8 cellular contexts compared by ENCODE assay signal in the genomic region with DNA sequence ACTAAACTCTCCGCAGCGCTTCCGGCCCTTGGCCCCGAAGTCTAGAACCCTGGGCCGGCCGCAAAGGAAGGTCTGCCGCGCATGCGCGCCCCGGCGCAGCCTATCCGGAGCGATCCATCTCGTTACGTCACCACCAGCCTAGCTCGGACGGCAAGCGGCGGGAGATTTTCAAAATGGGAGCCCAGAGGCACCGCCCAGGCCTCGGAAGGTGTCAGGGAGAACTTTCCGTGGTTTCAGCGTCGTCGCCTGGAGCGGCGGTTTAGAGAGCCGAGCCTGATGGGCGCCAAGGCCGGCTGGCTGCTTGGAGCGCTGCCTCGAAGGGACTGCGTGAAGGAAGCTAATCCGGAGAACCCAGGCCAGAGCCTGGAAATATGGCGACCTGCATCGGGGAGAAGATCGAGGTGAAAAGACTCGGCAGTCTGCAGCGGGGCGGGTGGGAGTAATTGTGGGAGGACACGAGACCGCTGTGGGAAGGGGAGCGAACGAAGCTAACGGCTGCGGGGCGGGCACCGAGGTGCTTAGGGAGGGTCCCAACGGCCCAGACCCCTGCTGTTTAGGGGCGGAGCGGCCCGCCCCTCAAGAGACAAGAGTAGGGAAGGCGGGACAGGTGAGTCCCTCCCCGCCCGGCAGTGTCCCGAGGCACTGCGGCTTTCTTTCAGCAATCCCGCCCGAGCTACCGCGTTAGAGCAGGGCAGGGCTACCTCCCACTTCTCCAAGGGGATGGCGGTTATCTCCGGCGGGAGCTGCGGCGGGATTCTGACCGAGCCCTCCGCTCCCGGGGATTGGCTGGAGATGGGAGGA. TPM values are rescaled to one million over a fixed set of nuclear protein-coding genes. Genes with fewer than 3 reads are reported as not detected.
DNase-seq lines count a peak whose midpoint lies in the region; ATAC-seq, FAIRE-seq and TF ChIP-seq lines count a peak whose summit lies in the region.

TSS of gene PLK4 (plus strand) at position 130 of the 801 bp plus-strand sequence. CDS start at position 372, 242 bp downstream.

- ATAC-seq in GM21526 (IDR thresholded peaks at IDR 0.05; ENCODE audit: low FRiP score, unreplicated experiment) = peak; percentile 92

- H3K9ac ChIP-seq in OCI-LY1 (ENCODE audit: low read length) = peak within 1 kb of the TSS; percentile 83

- H3K4me1 ChIP-seq in OCI-LY1 (ENCODE audit: insufficient read depth, low read length, severe bottlenecking) = peaks cover 34% of the 10 kb centered on the region

- peak within 1 kb of the TSS; percentile 71 for H3K4me3 ChIP-seq in OCI-LY1 (ENCODE audit: low read depth, low read length, poor library complexity, severe bottlenecking)

- H2AFZ ChIP-seq in OCI-LY1 (ENCODE audit: low read length) = peak within 1 kb of the TSS; percentile 60; the same call in 1 of the 2 replicates

- peak within 1 kb of the TSS; percentile 76 for H3K27ac ChIP-seq in OCI-LY1 (ENCODE audit: low read depth, low read length, poor library complexity, severe bottlenecking)

- H3K9me3 ChIP-seq in OCI-LY1 (ENCODE audit: low read length) = no peaks in the 10 kb centered on the region

- no peaks in the 10 kb centered on the region for H4K20me1 ChIP-seq in OCI-LY1 (ENCODE audit: insufficient read depth, low read length)

- TF ChIP-seq CTCF in OCI-LY1 (IDR thresholded peaks at IDR 0.05; ENCODE audit: low read length) = no peak

- peak; percentile 82 for FAIRE-seq in endometrium (lab: Jason Lieb, UNC)

- H3K79me2 ChIP-seq in OCI-LY1 (ENCODE audit: insufficient read depth, low read length) = peaks cover 20% of the 10 kb centered on the region

- H3K4me2 ChIP-seq in OCI-LY1 (ENCODE audit: low read length) = peak within 1 kb of the TSS; percentile 86

- H3K9me2 ChIP-seq in OCI-LY1 (ENCODE audit: low read depth, low read length) = no peaks in the 10 kb centered on the region

- DNase-seq in DMS 273 (lab: John Stamatoyannopoulos, UW; ENCODE audit: unreplicated experiment) (peak; percentile 97), HuH-7 (ENCODE audit: low spot score) (peak; percentile 70), mesenteric fat pad (ENCODE audit: low spot score) (peak; percentile 98)
- peak; percentile 86 for DNase-seq in activated CD8-positive, alpha-beta memory T cell treated with anti-CD3 and anti-CD28 coated beads, Interleukin-2, amount 50 U/mL, for 24 hours (ENCODE audit: extremely low read depth)
- DNase-seq in stimulated activated CD8-positive, alpha-beta memory T cell treated with anti-CD3 and anti-CD28 coated beads, Interleukin-15, amount 100 ng/mL, for 1 hour (ENCODE audit: low read depth) = peak; percentile 89

- no peaks in the 10 kb centered on the region for H3F3A ChIP-seq in OCI-LY1 (ENCODE audit: insufficient read depth, low read length)

- no peaks in the 10 kb centered on the region for H3K27me3 ChIP-seq in OCI-LY1 (ENCODE audit: insufficient read depth, low read length)

- peaks cover 38% of the 10 kb centered on the region for H3K36me3 ChIP-seq in OCI-LY1 (ENCODE audit: insufficient read depth, low read length)

RNA-seq across cellular contexts. Expression of gene PLK4, which starts in this region (rescaled TPM):
- total RNA-seq in mesenteric fat pad = 0.61 TPM

Comparison
In these comparisons a context has a peak if more than half of its experiments do, and no peak if none do; other contexts are left out.
1. Peak in every context shown above with its lines: DNase-seq, ATAC-seq, H3K4me3 ChIP-seq and H3K27ac ChIP-seq.
2. Peak in DNase-seq in mesenteric fat pad; RNA of the gene not detected or under 1 TPM.